Comparison of ENCODE assay signal across 16 cellular contexts in the genomic region with DNA sequence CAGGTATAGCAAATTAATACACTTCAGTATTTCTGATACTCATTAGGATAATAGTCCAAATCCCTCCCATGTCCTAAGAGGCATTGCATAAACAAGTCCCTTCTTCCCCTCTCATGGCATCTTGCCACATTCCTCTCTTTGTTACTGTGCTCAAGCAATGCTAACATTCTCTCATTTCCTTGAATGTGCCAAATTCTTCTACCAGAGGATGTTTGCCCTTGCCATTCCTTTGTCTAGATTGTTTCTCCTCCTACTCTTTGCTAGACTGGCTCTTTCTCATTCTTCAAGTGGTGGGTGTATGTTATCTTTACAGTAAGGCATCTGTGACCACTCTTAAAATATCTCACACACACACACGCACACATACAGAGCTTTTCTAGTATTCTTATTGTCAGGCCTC.
DNase-seq lines count a peak whose midpoint lies in the region; FAIRE-seq and TF ChIP-seq lines count a peak whose summit lies in the region.
"Had no signal": no experiment of that assay in that cellular context is flagged by ENCODE, and none has a peak within 500 bp of the region (broad histone marks: within the 10 kb centered on the region; RNA-seq: fewer than 3 reads in every experiment).

No MANE protein-coding gene starts in this region.

- TF ChIP-seq CTCF in astrocyte of the cerebellum (IDR thresholded peaks at IDR 0.05; ENCODE audit: low read depth, low read length, missing control alignments), result no peak
- TF ChIP-seq CTCF in fibroblast of villous mesenchyme (IDR thresholded peaks at IDR 0.05; ENCODE audit: insufficient read depth, low read depth, low read length), result no peak

- DNase-seq in HAP-1 (ENCODE audit: low spot score in 2 of 2), result peak; percentile 16 to 26
- DNase-seq in astrocyte of the cerebellum (ENCODE audit: low read depth), result peak; percentile 88
- DNase-seq in fibroblast of villous mesenchyme (ENCODE audit: low read depth), result peak; percentile 45
- DNase-seq in stromal cell of bone marrow (ENCODE audit: low read depth), result peak; percentile 3
- no peak for DNase-seq in GM12892 (ENCODE audit: insufficient read length)
- DNase-seq in NCI-H2171 treated with DMSO at 0.1 percent for 48 hours (lab: John Stamatoyannopoulos, UW), result no peak
- no peak for DNase-seq in activated CD4-positive, alpha-beta T cell treated with anti-CD3 and anti-CD28 coated beads, Interleukin-2, amount 10 ng/mL, durations not matched to agents 24 days and 14 days
- DNase-seq in NK-92 (lab: John Stamatoyannopoulos, UW; ENCODE audit: unreplicated experiment), result no peak
- DNase-seq: activated CD4-positive, alpha-beta T cell treated with anti-CD3 and anti-CD28 coated beads, Interleukin-2, amount 50 U/mL, for 48 hours; activated gamma-delta T cell; naive thymus-derived CD8-positive, alpha-beta T cell; NCI-H510A; RPMI8226; small intestine; T-helper 2 cell had no signal

- in situ Hi-C loops in HAP-1 (cut with MboI; ENCODE audit: low sequenced_read_pairs) (no loop called here), astrocyte of the cerebellum (cut with HindIII; ENCODE audit: low sequenced_read_pairs) (no loop called here)

- no peak for FAIRE-seq in GM12892 (lab: Jason Lieb, UNC)
- FAIRE-seq: small intestine had no signal

- H3K4me1 Mint-ChIP-seq in activated CD4-positive, alpha-beta T cell treated with anti-CD3 and anti-CD28 coated beads, Interleukin-2, amount 10 ng/mL, durations not matched to agents 24 days and 14 days, result no peaks in the 10 kb centered on the region
- H3K4me1 Mint-ChIP-seq: naive thymus-derived CD8-positive, alpha-beta T cell had no signal

- H3K4me3 Mint-ChIP-seq in activated CD4-positive, alpha-beta T cell treated with anti-CD3 and anti-CD28 coated beads, Interleukin-2, amount 10 ng/mL, durations not matched to agents 24 days and 14 days, result no peak overlapping the region
- H3K4me3 Mint-ChIP-seq: naive thymus-derived CD8-positive, alpha-beta T cell had no signal

- no peak for TF ChIP-seq POLR2A in GM12892 (IDR thresholded peaks at IDR 0.05; ENCODE audit: low read depth, low read length)

- no peaks in the 10 kb centered on the region for H3K27me3 ChIP-seq in HAP-1 (ENCODE audit: low read depth)
- H3K27me3 ChIP-seq: gastroesophageal sphincter had no signal

- no peaks in the 10 kb centered on the region for H3K9me3 ChIP-seq in HAP-1
- H3K9me3 ChIP-seq: gastroesophageal sphincter had no signal

- no peaks in the 10 kb centered on the region for H3K36me3 ChIP-seq in HAP-1 (replicated peaks)
- H3K36me3 ChIP-seq: gastroesophageal sphincter had no signal

- no peak overlapping the region for H3K27ac Mint-ChIP-seq in activated CD4-positive, alpha-beta T cell treated with anti-CD3 and anti-CD28 coated beads, Interleukin-2, amount 10 ng/mL, durations not matched to agents 24 days and 14 days
- H3K27ac Mint-ChIP-seq: naive thymus-derived CD8-positive, alpha-beta T cell had no signal

- no peaks in the 10 kb centered on the region for H3K36me3 Mint-ChIP-seq in activated CD4-positive, alpha-beta T cell treated with anti-CD3 and anti-CD28 coated beads, Interleukin-2, amount 10 ng/mL, durations not matched to agents 24 days and 14 days (ENCODE audit: low read depth)
- H3K36me3 Mint-ChIP-seq: naive thymus-derived CD8-positive, alpha-beta T cell had no signal

- peaks cover 8% of the 10 kb centered on the region for H3K9me3 Mint-ChIP-seq in activated CD4-positive, alpha-beta T cell treated with anti-CD3 and anti-CD28 coated beads, Interleukin-2, amount 10 ng/mL, durations not matched to agents 24 days and 14 days

- H3K27me3 Mint-ChIP-seq in activated CD4-positive, alpha-beta T cell treated with anti-CD3 and anti-CD28 coated beads, Interleukin-2, amount 10 ng/mL, durations not matched to agents 24 days and 14 days, result no peaks in the 10 kb centered on the region
- H3K27me3 Mint-ChIP-seq: naive thymus-derived CD8-positive, alpha-beta T cell had no signal

- no peaks in the 10 kb centered on the region for H3K4me1 ChIP-seq in HAP-1
- H3K4me1 ChIP-seq: gastroesophageal sphincter had no signal

- intact Hi-C loops in activated CD4-positive, alpha-beta T cell treated with anti-CD3 and anti-CD28 coated beads, Interleukin-2, amount 10 ng/mL, durations not matched to agents 24 days and 14 days (cut with micrococcal nuclease), result no loop called here

- H3K4me3 ChIP-seq in HAP-1 (no peak overlapping the region), astrocyte of the cerebellum (ENCODE audit: low read depth, low read length) (no peak overlapping the region), fibroblast of villous mesenchyme (ENCODE audit: low read depth, low read length) (no peak overlapping the region)
- H3K4me3 ChIP-seq: gastroesophageal sphincter had no signal

Comparison
In these comparisons a context has a peak if more than half of its experiments do, and no peak if none do; other contexts are left out.
1. DNase-seq: peak in HAP-1 (2 of 2), astrocyte of the cerebellum (single experiment), fibroblast of villous mesenchyme (single experiment) and stromal cell of bone marrow (single experiment); none in GM12892 (single experiment), NCI-H2171 treated with DMSO at 0.1 percent for 48 hours (single experiment), activated CD4-positive, alpha-beta T cell treated with anti-CD3 and anti-CD28 coated beads, Interleukin-2, amount 10 ng/mL, durations not matched to agents 24 days and 14 days (single experiment) and NK-92 (single experiment).